8 cellular contexts compared by ENCODE assay signal in genomic region chr6:151475653-151476523, GRCh38. TPM values are rescaled to one million over a fixed set of nuclear protein-coding genes. Genes with fewer than 3 reads are reported as not detected.
DNase-seq lines count a peak whose midpoint lies in the region; ATAC-seq and TF ChIP-seq lines count a peak whose summit lies in the region.

No MANE protein-coding gene starts in this region.

- no peaks in the 10 kb centered on the region for H3K36me3 Mint-ChIP-seq in activated naive CD8-positive, alpha-beta T cell treated with anti-CD3 and anti-CD28 coated beads, Interleukin-2, amount 50 U/mL, for 24 hours (ENCODE audit: low read depth)

- H3K9me3 ChIP-seq in OCI-LY1 (ENCODE audit: low read length) (no peaks in the 10 kb centered on the region), hepatocyte (ENCODE audit: low read depth) (no peaks in the 10 kb centered on the region), smooth muscle cell (replicated peaks; ENCODE audit: low read depth) (no peaks in the 10 kb centered on the region)

- H3K4me2 ChIP-seq in OCI-LY1 (ENCODE audit: low read length) (peak overlapping the region; percentile 50), hepatocyte (peak overlapping the region; percentile 50), smooth muscle cell (peak overlapping the region; percentile 73)

- peaks cover 20% of the 10 kb centered on the region for H3K4me1 ChIP-seq in OCI-LY1 (ENCODE audit: insufficient read depth, low read length, severe bottlenecking)
- no peaks in the 10 kb centered on the region for H3K4me1 ChIP-seq in hepatocyte (ENCODE audit: insufficient read depth)
- peaks cover 4% of the 10 kb centered on the region for H3K4me1 ChIP-seq in smooth muscle cell (ENCODE audit: low read depth)

- H3K36me3 ChIP-seq in OCI-LY1 (ENCODE audit: insufficient read depth, low read length) (no peaks in the 10 kb centered on the region), hepatocyte (replicated peaks; ENCODE audit: insufficient read depth, low read depth) (no peaks in the 10 kb centered on the region), smooth muscle cell (ENCODE audit: low read depth) (no peaks in the 10 kb centered on the region)

- H4K20me1 ChIP-seq in OCI-LY1 (ENCODE audit: insufficient read depth, low read length) (no peaks in the 10 kb centered on the region), hepatocyte (ENCODE audit: insufficient read depth, poor library complexity, severe bottlenecking) (no peaks in the 10 kb centered on the region), smooth muscle cell (ENCODE audit: low read depth) (no peaks in the 10 kb centered on the region)

- peak; percentile 55 for DNase-seq in ACHN
- DNase-seq in GM10248 (ENCODE audit: extremely low spot score) = peak; percentile 59
- DNase-seq in activated naive CD8-positive, alpha-beta T cell treated with anti-CD3 and anti-CD28 coated beads, Interleukin-2, amount 50 U/mL, for 24 hours = peak; percentile 53
- peak; percentile 78 for DNase-seq in hepatocyte (ENCODE audit: low spot score)
- DNase-seq in smooth muscle cell (lab: John Stamatoyannopoulos, UW; ENCODE audit: unreplicated experiment) = no peak
- DNase-seq in NCI-H128 (lab: John Stamatoyannopoulos, UW; ENCODE audit: unreplicated experiment) = no peak

- no peaks in the 10 kb centered on the region for H3K27me3 ChIP-seq in OCI-LY1 (ENCODE audit: insufficient read depth, low read length)
- no peaks in the 10 kb centered on the region for H3K27me3 ChIP-seq in hepatocyte
- no peaks in the 10 kb centered on the region for H3K27me3 ChIP-seq in smooth muscle cell (ENCODE audit: low read depth)

- peaks cover 6% of the 10 kb centered on the region for H3K4me1 Mint-ChIP-seq in activated naive CD8-positive, alpha-beta T cell treated with anti-CD3 and anti-CD28 coated beads, Interleukin-2, amount 50 U/mL, for 24 hours

- H3K79me2 ChIP-seq in OCI-LY1 (ENCODE audit: insufficient read depth, low read length) (no peaks in the 10 kb centered on the region), hepatocyte (no peaks in the 10 kb centered on the region), smooth muscle cell (ENCODE audit: low read depth) (no peaks in the 10 kb centered on the region)

- no peaks in the 10 kb centered on the region for H3K27me3 Mint-ChIP-seq in activated naive CD8-positive, alpha-beta T cell treated with anti-CD3 and anti-CD28 coated beads, Interleukin-2, amount 50 U/mL, for 24 hours

- TF ChIP-seq CTCF in GM10248 (IDR thresholded peaks at IDR 0.05; ENCODE audit: control extremely low read depth, extremely low read depth, low read depth, missing control alignments) (peak; percentile 63), OCI-LY1 (IDR thresholded peaks at IDR 0.05; ENCODE audit: low read length) (peak; percentile 88), hepatocyte (IDR thresholded peaks at IDR 0.05; ENCODE audit: poor library complexity) (peak; percentile 76), smooth muscle cell (IDR thresholded peaks at IDR 0.05; ENCODE audit: borderline replicate concordance, insufficient read depth, poor library complexity, severe bottlenecking) (peak; percentile 81)

- ATAC-seq in HG03432 (IDR thresholded peaks at IDR 0.05; ENCODE audit: unreplicated experiment) = peak; percentile 70
- ATAC-seq in activated naive CD8-positive, alpha-beta T cell treated with anti-CD3 and anti-CD28 coated beads, Interleukin-2, amount 50 U/mL, for 24 hours = no peak

- POLR2A ChIA-PET in GM10248 (lab: Yijun Ruan, JAX) = no interaction called here

- peak overlapping the region; percentile 30 for H3K4me3 ChIP-seq in OCI-LY1 (ENCODE audit: low read depth, low read length, poor library complexity, severe bottlenecking)
- no peak overlapping the region for H3K4me3 ChIP-seq in hepatocyte
- peak overlapping the region; percentile 15 for H3K4me3 ChIP-seq in smooth muscle cell

- WGBS in hepatocyte (ENCODE audit: low lambda C conversion rate, missing lambda C conversion rate) = 38% methylated on average over 16 of the region's 16 CpGs
- 35% methylated on average over 16 of the region's 16 CpGs for WGBS in smooth muscle cell (ENCODE audit: low lambda C conversion rate)

- H3K9me2 ChIP-seq in OCI-LY1 (ENCODE audit: low read depth, low read length) (no peaks in the 10 kb centered on the region), hepatocyte (replicated peaks; ENCODE audit: insufficient read depth) (no peaks in the 10 kb centered on the region)

- H2AFZ ChIP-seq in OCI-LY1 (ENCODE audit: low read length) (no peak overlapping the region; the same call in 1 of the 2 replicates), hepatocyte (no peak overlapping the region), smooth muscle cell (ENCODE audit: low read depth) (peak overlapping the region; percentile 53)

- H3K9ac ChIP-seq in OCI-LY1 (ENCODE audit: low read length) = no peak overlapping the region
- H3K9ac ChIP-seq in smooth muscle cell (ENCODE audit: low read depth) = no peak overlapping the region

- no peak overlapping the region for H3K4me3 Mint-ChIP-seq in activated naive CD8-positive, alpha-beta T cell treated with anti-CD3 and anti-CD28 coated beads, Interleukin-2, amount 50 U/mL, for 24 hours

- H3K27ac Mint-ChIP-seq in activated naive CD8-positive, alpha-beta T cell treated with anti-CD3 and anti-CD28 coated beads, Interleukin-2, amount 50 U/mL, for 24 hours = no peak overlapping the region

- in situ Hi-C loops in ACHN (cut with HindIII; ENCODE audit: low pct_ligation_motif_present, low pct_unique_long_range_greater_than_20kb, low sequenced_read_pairs) = no loop called here

- H3F3A ChIP-seq in OCI-LY1 (ENCODE audit: insufficient read depth, low read length) (no peaks in the 10 kb centered on the region), smooth muscle cell (ENCODE audit: low read depth) (no peaks in the 10 kb centered on the region)

- CTCF ChIA-PET in GM10248 (lab: Yijun Ruan, JAX) = interaction anchor here (0.7 to 2.8 kb wide), 10 partner anchors 10 to 81 kb away, joined by 3 to 18 read pairs (median 4); no protein-coding TSS in a partner anchor

- H3K27ac ChIP-seq in OCI-LY1 (ENCODE audit: low read depth, low read length, poor library complexity, severe bottlenecking) = no peak overlapping the region
- no peak overlapping the region for H3K27ac ChIP-seq in hepatocyte
- no peak overlapping the region for H3K27ac ChIP-seq in smooth muscle cell (ENCODE audit: low read depth)

- no peaks in the 10 kb centered on the region for H3K9me3 Mint-ChIP-seq in activated naive CD8-positive, alpha-beta T cell treated with anti-CD3 and anti-CD28 coated beads, Interleukin-2, amount 50 U/mL, for 24 hours

RNA-seq across cellular contexts. Expression of gene CCDC170, which starts 17.9 kb away (rescaled TPM):
- total RNA-seq in hepatocyte (0.88 and 1.2 TPM in 2 replicates), smooth muscle cell (0.45 and 0.63 TPM in 2 replicates)
- polyA plus RNA-seq in hepatocyte (0.60 and 1.2 TPM in 2 replicates), smooth muscle cell (0.05 and 0.27 TPM in 2 replicates)

RNA-seq across cellular contexts. Expression of gene RMND1, which starts 24.0 kb away (rescaled TPM):
- total RNA-seq in hepatocyte (41.9 and 43.5 TPM in 2 replicates), smooth muscle cell (22.0 and 27.9 TPM in 2 replicates)
- polyA plus RNA-seq in hepatocyte (24.1 and 27.1 TPM in 2 replicates), smooth muscle cell (13.0 and 16.2 TPM in 2 replicates)

Comparison
In these comparisons a context has a peak if more than half of its experiments do, and no peak if none do; other contexts are left out.
1. DNase-seq: peak in ACHN (single experiment), GM10248 (single experiment), activated naive CD8-positive, alpha-beta T cell treated with anti-CD3 and anti-CD28 coated beads, Interleukin-2, amount 50 U/mL, for 24 hours (single experiment) and hepatocyte (single experiment); none in smooth muscle cell (single experiment) and NCI-H128 (single experiment).
2. Peak in every context shown above with its lines, with median percentiles within 50 percentile points of each other: CTCF ChIP-seq and H3K4me2 ChIP-seq.